ENCODE assay signal across 29 cellular contexts in genomic region chr2:223600056-223600455, GRCh38. TPM values are rescaled to one million over a fixed set of nuclear protein-coding genes. Genes with fewer than 3 reads are reported as not detected.
DNase-seq lines count a peak whose midpoint lies in the region; ATAC-seq, FAIRE-seq and TF ChIP-seq lines count a peak whose summit lies in the region.
"Had no signal": no experiment of that assay in that cellular context is flagged by ENCODE, and none has a peak within 500 bp of the region (broad histone marks: within the 10 kb centered on the region; RNA-seq: fewer than 3 reads in every experiment).

No MANE protein-coding gene starts in this region.

- no peak overlapping the region for H2AK9ac ChIP-seq in IMR-90 (replicated peaks; ENCODE audit: low read depth, low read length, poor library complexity)

- peak overlapping the region; percentile 48; the same call in 1 of the 2 replicates for H2BK120ac ChIP-seq in IMR-90 (ENCODE audit: low read depth, low read length)

- 0 out of 2 replicates have a peak overlapping the region, but pooled peaks have one; percentile 72 for H2BK20ac ChIP-seq in IMR-90 (ENCODE audit: low read depth, low read length)

- no peak overlapping the region for H3K14ac ChIP-seq in IMR-90 (replicated peaks; ENCODE audit: low read depth, low read length)

- peak; percentile 16 for FAIRE-seq in A204.1 (lab: Jason Lieb, UNC)
- FAIRE-seq: GM12892 had no signal

- H2AFZ ChIP-seq in IMR-90 (replicated peaks; ENCODE audit: low read length, poor library complexity) = no peak overlapping the region
- no peak overlapping the region for H2AFZ ChIP-seq in neural cell (ENCODE audit: low read depth, low read length)
- no peak overlapping the region for H2AFZ ChIP-seq in GM23338

- H3K36me3 ChIP-seq in IMR-90 (ENCODE audit: control insufficient read depth, insufficient read depth, low read length) (no peaks in the 10 kb centered on the region), neural cell (ENCODE audit: insufficient read depth, low read length) (no peaks in the 10 kb centered on the region), GM23338 (ENCODE audit: insufficient read depth) (no peaks in the 10 kb centered on the region)
- H3K36me3 ChIP-seq: heart right ventricle, neutrophil, thoracic aorta, vagina had no signal

- no peaks in the 10 kb centered on the region for H3K36me3 Mint-ChIP-seq in activated T-helper 1 cell treated with anti-CD3 and anti-CD28 coated beads, Interleukin-12 subunit alpha, Interleukin-12 subunit beta, Interleukin-2, Interleukin-4 antibody, amounts not matched to agents 30 ng/mL and 10 ng/mL and 1 ng/mL, durations not matched to agents 14 hours and 24 hours and 36 hours (ENCODE audit: low read depth)
- no peaks in the 10 kb centered on the region for H3K36me3 Mint-ChIP-seq in GM23338 (ENCODE audit: low read depth)
- H3K36me3 Mint-ChIP-seq: activated naive CD8-positive, alpha-beta T cell treated with anti-CD3 and anti-CD28 coated beads for 36 hours; CD8-positive, alpha-beta T cell had no signal

- H3K4me1 Mint-ChIP-seq in activated T-helper 1 cell treated with anti-CD3 and anti-CD28 coated beads, Interleukin-12 subunit alpha, Interleukin-12 subunit beta, Interleukin-2, Interleukin-4 antibody, amounts not matched to agents 30 ng/mL and 10 ng/mL and 1 ng/mL, durations not matched to agents 14 hours and 24 hours and 36 hours (ENCODE audit: low read depth) = no peaks in the 10 kb centered on the region
- no peaks in the 10 kb centered on the region for H3K4me1 Mint-ChIP-seq in GM23338
- H3K4me1 Mint-ChIP-seq: activated CD4-positive, alpha-beta T cell treated with anti-CD3 and anti-CD28 coated beads for 36 hours had no signal

- H3K9ac ChIP-seq in IMR-90 (ENCODE audit: low read depth, low read length) (no peak overlapping the region), neural cell (ENCODE audit: low read length) (no peak overlapping the region)
- H3K9ac ChIP-seq: KMS-11 had no signal

- H3K23ac ChIP-seq in IMR-90 (ENCODE audit: low read depth, low read length) = no peak overlapping the region

- H3K4me3 Mint-ChIP-seq in activated T-helper 1 cell treated with anti-CD3 and anti-CD28 coated beads, Interleukin-12 subunit alpha, Interleukin-12 subunit beta, Interleukin-2, Interleukin-4 antibody, amounts not matched to agents 30 ng/mL and 10 ng/mL and 1 ng/mL, durations not matched to agents 14 hours and 24 hours and 36 hours = no peak overlapping the region
- no peak overlapping the region for H3K4me3 Mint-ChIP-seq in GM23338
- H3K4me3 Mint-ChIP-seq: activated CD4-positive, alpha-beta T cell treated with anti-CD3 and anti-CD28 coated beads for 36 hours; activated CD8-positive, alpha-beta T cell treated with anti-CD3 and anti-CD28 coated beads, Interleukin-2, amount 10 ng/mL, durations not matched to agents 7 days and 5 days; activated naive CD8-positive, alpha-beta T cell treated with anti-CD3 and anti-CD28 coated beads for 36 hours; CD8-positive, alpha-beta T cell had no signal

- peak overlapping the region; percentile 26; the same call in 1 of the 2 replicates for H3K56ac ChIP-seq in IMR-90 (ENCODE audit: extremely low read depth, insufficient read depth, low read length)

- 0 out of 4 replicates have a peak overlapping the region, but pooled peaks of 1 of the 2 experiments have one; percentile 39 for H4K8ac ChIP-seq in IMR-90 (ENCODE audit: low read depth in 2 of 2, low read length in 2 of 2)

- H3K18ac ChIP-seq in IMR-90 (ENCODE audit: low read depth, low read length) = no peak overlapping the region; the same call in 1 of the 2 replicates

- TF ChIP-seq CTCF in IMR-90 (conservative IDR thresholded peaks at IDR 0.05; ENCODE audit: low read depth, low read length) = no peak
- TF ChIP-seq CTCF in dorsolateral prefrontal cortex (IDR thresholded peaks at IDR 0.05 in 54 of 56, conservative IDR thresholded peaks at IDR 0.05 in 2 of 56; ENCODE audit: low read depth in 1 of 56, partially characterized antibody in 56 of 56) = no peak
- TF ChIP-seq CTCF in neural cell (IDR thresholded peaks at IDR 0.05; ENCODE audit: poor library complexity, severe bottlenecking) = no peak
- TF ChIP-seq CTCF in GM23338 (conservative IDR thresholded peaks at IDR 0.05; ENCODE audit: low read depth in 2 of 2) = no peak

- H3K27me3 ChIP-seq in IMR-90 (ENCODE audit: control insufficient read depth, insufficient read depth, low read length) = no peaks in the 10 kb centered on the region
- no peaks in the 10 kb centered on the region for H3K27me3 ChIP-seq in dorsolateral prefrontal cortex
- no peaks in the 10 kb centered on the region for H3K27me3 ChIP-seq in neural cell (ENCODE audit: insufficient read depth, low read depth, low read length)
- H3K27me3 ChIP-seq in GM23338 (ENCODE audit: insufficient read depth) = no peaks in the 10 kb centered on the region
- H3K27me3 ChIP-seq: foreskin keratinocyte, vagina had no signal

- H3K9me3 ChIP-seq in IMR-90 (ENCODE audit: control insufficient read depth, insufficient read depth, low read length) = no peaks in the 10 kb centered on the region
- no peaks in the 10 kb centered on the region for H3K9me3 ChIP-seq in neural cell (ENCODE audit: low read length)
- H3K9me3 ChIP-seq: heart right ventricle, neutrophil, thoracic aorta, vagina had no signal

- no peak overlapping the region for H3K4me3 ChIP-seq in IMR-90 (ENCODE audit: insufficient read depth, low read depth, low read length)
- peak overlapping the region in 52 of 59 donors; percentile 2 to 71 (median 54) for H3K4me3 ChIP-seq in dorsolateral prefrontal cortex
- peak overlapping the region; percentile 17 for H3K4me3 ChIP-seq in neural cell (ENCODE audit: low read length)
- H3K4me3 ChIP-seq in GM23338 = no peak overlapping the region
- H3K4me3 ChIP-seq: heart right ventricle, thoracic aorta, vagina had no signal

- TF ChIP-seq EP300 in neural cell (conservative IDR thresholded peaks at IDR 0.05; ENCODE audit: poor library complexity, severe bottlenecking) = no peak

- no peaks in the 10 kb centered on the region for H3K9me3 Mint-ChIP-seq in activated T-helper 1 cell treated with anti-CD3 and anti-CD28 coated beads, Interleukin-12 subunit alpha, Interleukin-12 subunit beta, Interleukin-2, Interleukin-4 antibody, amounts not matched to agents 30 ng/mL and 10 ng/mL and 1 ng/mL, durations not matched to agents 14 hours and 24 hours and 36 hours
- H3K9me3 Mint-ChIP-seq in GM23338 = no peaks in the 10 kb centered on the region
- H3K9me3 Mint-ChIP-seq: activated naive CD8-positive, alpha-beta T cell treated with anti-CD3 and anti-CD28 coated beads for 36 hours; CD8-positive, alpha-beta T cell had no signal

- no peak for TF ChIP-seq POLR2A in IMR-90 (IDR thresholded peaks at IDR 0.05; ENCODE audit: low read depth, low read length)

- H3F3A ChIP-seq in neural cell (ENCODE audit: insufficient read depth, low read length, poor library complexity, severe bottlenecking) = peaks cover 4% of the 10 kb centered on the region
- no peaks in the 10 kb centered on the region for H3F3A ChIP-seq in GM23338 (replicated peaks; ENCODE audit: low read depth)

- dilution Hi-C loops in IMR-90 (cut with HindIII; ENCODE audit: low sequenced_read_pairs, unreplicated experiment) = no loop called here

- intact Hi-C loops in IMR-90 (cut with micrococcal nuclease) (loop anchor here (5.0 to 10.0 kb wide), 3 partner anchors 293 to 618 kb away; no protein-coding TSS in a partner anchor), dorsolateral prefrontal cortex (cut with DNase I) (no loop called here), left colon (cut with DNase I, micrococcal nuclease) (no loop called here)
- intact Hi-C loops in activated T-helper 1 cell treated with anti-CD3 and anti-CD28 coated beads, Interleukin-12 subunit alpha, Interleukin-12 subunit beta, Interleukin-2, Interleukin-4 antibody, amounts not matched to agents 30 ng/mL and 10 ng/mL and 1 ng/mL, durations not matched to agents 14 hours and 24 hours and 36 hours (cut with micrococcal nuclease) = no loop called here

- in situ Hi-C loops in IMR-90 (cut with MboI; ENCODE audit: low sequenced_read_pairs) = loop anchor here (10.0 kb wide), 2 partner anchors 125 to 625 kb away; no protein-coding TSS in a partner anchor

- H4K20me1 ChIP-seq in IMR-90 (ENCODE audit: insufficient read depth, low read length) (no peaks in the 10 kb centered on the region), neural cell (ENCODE audit: insufficient read depth) (no peaks in the 10 kb centered on the region), GM23338 (replicated peaks; ENCODE audit: insufficient read depth) (no peaks in the 10 kb centered on the region)

- TF ChIP-seq RAD21 in IMR-90 (IDR thresholded peaks at IDR 0.05; ENCODE audit: low read length) (no peak), neural cell (conservative IDR thresholded peaks at IDR 0.05) (no peak)

- H3K27ac ChIP-seq in IMR-90 (ENCODE audit: insufficient read depth, low read length) (no peak overlapping the region), dorsolateral prefrontal cortex (peak overlapping the region in 21 of 59 donors; percentile 4 to 71 (median 21)), neural cell (ENCODE audit: low read length) (no peak overlapping the region), GM23338 (ENCODE audit: low read depth) (no peak overlapping the region)
- H3K27ac ChIP-seq: foreskin keratinocyte, KMS-11, neutrophil, thoracic aorta, vagina had no signal

- peaks cover 8% of the 10 kb centered on the region for H3K4me1 ChIP-seq in IMR-90 (ENCODE audit: control insufficient read depth, insufficient read depth, low read length)
- H3K4me1 ChIP-seq in GM23338 (ENCODE audit: insufficient read depth) = no peaks in the 10 kb centered on the region
- H3K4me1 ChIP-seq: vagina had no signal

- H2BK5ac ChIP-seq in IMR-90 (ENCODE audit: low read depth, low read length, poor library complexity, severe bottlenecking) = peak overlapping the region; percentile 85

- H3K79me2 ChIP-seq in neural cell (replicated peaks; ENCODE audit: insufficient read depth, low read length) (no peaks in the 10 kb centered on the region), GM23338 (replicated peaks; ENCODE audit: insufficient read depth) (no peaks in the 10 kb centered on the region)

- H3K4ac ChIP-seq in IMR-90 (ENCODE audit: low read depth, low read length) = peak overlapping the region; percentile 9; the same call in 1 of the 2 replicates

- H2BK15ac ChIP-seq in IMR-90 (ENCODE audit: low read depth, low read length) = no peak overlapping the region

- no peak overlapping the region for H4K91ac ChIP-seq in IMR-90 (ENCODE audit: insufficient read depth, low read depth, low read length)

- H4K5ac ChIP-seq in IMR-90 (ENCODE audit: low read depth, low read length) = no peak overlapping the region

- CTCF ChIA-PET in IMR-90 (lab: Yijun Ruan, JAX) = interaction anchor here (1.0 kb wide), 1 partner anchor 628 kb away, joined by 3 read pairs; no protein-coding TSS in a partner anchor

- peak; percentile 28 for DNase-seq in IMR-90
- DNase-seq in dorsolateral prefrontal cortex = no peak
- DNase-seq in activated T-helper 1 cell treated with anti-CD3 and anti-CD28 coated beads, Interleukin-12 subunit alpha, Interleukin-12 subunit beta, Interleukin-2, Interleukin-4 antibody, amounts not matched to agents 30 ng/mL and 10 ng/mL and 1 ng/mL, durations not matched to agents 14 hours and 24 hours and 36 hours (ENCODE audit: low spot score) = no peak
- no peak for DNase-seq in left colon
- no peak for DNase-seq in LoVo (ENCODE audit: low spot score)
- no peak for DNase-seq in GM23338 (ENCODE audit: low spot score)
- DNase-seq: activated CD4-positive, alpha-beta T cell treated with anti-CD3 and anti-CD28 coated beads for 36 hours; activated CD8-positive, alpha-beta T cell treated with anti-CD3 and anti-CD28 coated beads, Interleukin-2, amount 10 ng/mL, durations not matched to agents 7 days and 5 days; activated effector memory CD4-positive, alpha-beta T cell treated with anti-CD3 and anti-CD28 coated beads, Interleukin-2, amount 50 U/mL, for 16 hours; activated naive CD8-positive, alpha-beta T cell treated with anti-CD3 and anti-CD28 coated beads for 36 hours; CD8-positive, alpha-beta T cell; DMS 273 treated with DMSO at 0.1 percent for 48 hours; H7; heart right ventricle; left cardiac atrium; NCI-H446 treated with DMSO at 0.1 percent for 48 hours; OCI-M1; stimulated activated naive CD8-positive, alpha-beta T cell treated with anti-CD3 and anti-CD28 coated beads, Interleukin-15, Interleukin-2, amounts not matched to agents 100 U/mL and 50 U/mL, for 24 hours had no signal

- ATAC-seq in IMR-90 (ENCODE audit: low read depth) = no peak
- ATAC-seq in left colon = no peak
- no peak for ATAC-seq in GM23338
- ATAC-seq: activated CD4-positive, alpha-beta T cell treated with anti-CD3 and anti-CD28 coated beads for 36 hours; activated CD8-positive, alpha-beta T cell treated with anti-CD3 and anti-CD28 coated beads, Interleukin-2, amount 10 ng/mL, durations not matched to agents 7 days and 5 days; CD8-positive, alpha-beta T cell; foreskin keratinocyte; heart right ventricle; left cardiac atrium; stimulated activated naive CD8-positive, alpha-beta T cell treated with anti-CD3 and anti-CD28 coated beads, Interleukin-15, Interleukin-2, amounts not matched to agents 100 U/mL and 50 U/mL, for 24 hours had no signal

- H3K4me2 ChIP-seq in IMR-90 (ENCODE audit: low read depth, low read length) = no peak overlapping the region
- H3K4me2 ChIP-seq in neural cell (ENCODE audit: low read length) = no peak overlapping the region
- no peak overlapping the region for H3K4me2 ChIP-seq in GM23338
- H3K4me2 ChIP-seq: KMS-11 had no signal

- WGBS in IMR-90 (ENCODE audit: extremely low coverage in 2 of 2, insufficient read length in 1 of 2), 2 experiments = no CpG with 5 or more reads among the region's 1 CpG

- no peak overlapping the region for H3K27ac Mint-ChIP-seq in activated T-helper 1 cell treated with anti-CD3 and anti-CD28 coated beads, Interleukin-12 subunit alpha, Interleukin-12 subunit beta, Interleukin-2, Interleukin-4 antibody, amounts not matched to agents 30 ng/mL and 10 ng/mL and 1 ng/mL, durations not matched to agents 14 hours and 24 hours and 36 hours
- H3K27ac Mint-ChIP-seq in GM23338 = no peak overlapping the region
- H3K27ac Mint-ChIP-seq: activated CD4-positive, alpha-beta T cell treated with anti-CD3 and anti-CD28 coated beads for 36 hours; activated CD8-positive, alpha-beta T cell treated with anti-CD3 and anti-CD28 coated beads, Interleukin-2, amount 10 ng/mL, durations not matched to agents 7 days and 5 days; activated naive CD8-positive, alpha-beta T cell treated with anti-CD3 and anti-CD28 coated beads for 36 hours; CD8-positive, alpha-beta T cell had no signal

- POLR2A ChIA-PET in IMR-90 (lab: Charles Lee; ENCODE audit: unreplicated experiment) = no interaction called here

- H3K27me3 Mint-ChIP-seq in activated T-helper 1 cell treated with anti-CD3 and anti-CD28 coated beads, Interleukin-12 subunit alpha, Interleukin-12 subunit beta, Interleukin-2, Interleukin-4 antibody, amounts not matched to agents 30 ng/mL and 10 ng/mL and 1 ng/mL, durations not matched to agents 14 hours and 24 hours and 36 hours (ENCODE audit: insufficient read depth) = peaks cover 5% of the 10 kb centered on the region
- no peaks in the 10 kb centered on the region for H3K27me3 Mint-ChIP-seq in GM23338 (ENCODE audit: insufficient read depth, low read depth, poor library complexity)
- H3K27me3 Mint-ChIP-seq: activated CD4-positive, alpha-beta T cell treated with anti-CD3 and anti-CD28 coated beads for 36 hours had no signal

- no peak overlapping the region for H2AK5ac ChIP-seq in IMR-90 (ENCODE audit: low read depth, low read length)

- no peaks in the 10 kb centered on the region for H3K9me2 ChIP-seq in neural cell (ENCODE audit: insufficient read depth, low read length)
- H3K9me2 ChIP-seq in GM23338 (ENCODE audit: insufficient read depth) = no peaks in the 10 kb centered on the region

- no peaks in the 10 kb centered on the region for H3K79me1 ChIP-seq in IMR-90 (ENCODE audit: low read depth in 1 of 2, low read length in 2 of 2)

- H3K9me1 ChIP-seq in IMR-90 (ENCODE audit: insufficient read depth, low read length) = no peaks in the 10 kb centered on the region

- no TSS peak for BruUV-seq in IMR-90 (replicated peaks; lab: Mats Ljungman, UMichigan)

RNA-seq across cellular contexts. Expression of gene SCG2, which starts 2.1 kb away (rescaled TPM):
- total RNA-seq in IMR-90 (2012; rRNA removed) = 0.36 and 0.56 TPM in 2 replicates
- polyA plus RNA-seq in IMR-90 (2012; rRNA removed) = 0.26 and 0.46 TPM in 2 replicates
- 0.13 and 0.14 TPM in 2 replicates for polyA plus RNA-seq in IMR-90 (2012; cell fraction: cytosol; rRNA removed)
- polyA plus RNA-seq in IMR-90 (2012; cell fraction: nucleus; rRNA removed; ENCODE audit: low replicate concordance) = 0.08 and 1.2 TPM in 2 replicates
- total RNA-seq in dorsolateral prefrontal cortex = 100 to 1,000 TPM in 19 of 120 experiments, 10 to 100 TPM in 101; 13.3 to 137 (median 66.8) TPM
- 30.5 and 37.3 TPM in 2 replicates for polyA plus RNA-seq in neural cell
- polyA minus RNA-seq in neural cell = 22.4 and 27.0 TPM in 2 replicates
- not detected in 2 replicates for total RNA-seq in activated T-helper 1 cell treated with anti-CD3 and anti-CD28 coated beads, Interleukin-12 subunit alpha, Interleukin-12 subunit beta, Interleukin-2, Interleukin-4 antibody, amounts not matched to agents 30 ng/mL and 10 ng/mL and 1 ng/mL, durations not matched to agents 14 hours and 24 hours and 36 hours
- total RNA-seq in left colon = 1 to 10 TPM; 2.7 to 6.7 TPM
- total RNA-seq in GM23338 (2014; rRNA removed; shearing (Covaris generic)) = 0.31 TPM in 2 replicates
- polyA plus RNA-seq in GM23338 (2016; fragmentation: Nextera tagmentation; extraction: Ambion mirVana) = 0.18 TPM in 1 of 2 replicates, not detected in the other
- total RNA-seq: activated CD4-positive, alpha-beta T cell treated with anti-CD3 and anti-CD28 coated beads for 36 hours; activated CD8-positive, alpha-beta T cell treated with anti-CD3 and anti-CD28 coated beads, Interleukin-2, amount 10 ng/mL, durations not matched to agents 7 days and 5 days; activated naive CD8-positive, alpha-beta T cell treated with anti-CD3 and anti-CD28 coated beads for 36 hours; CD8-positive, alpha-beta T cell; pulmonary artery endothelial cell; skeletal muscle tissue; T-helper 2 cell treated with Interferon-gamma antibody and Interleukin-4, amounts not matched to agents 100 ng/mL and 5 ng/mL, for 36 hours had no signal

Comparison
In these comparisons a context has a peak if more than half of its experiments do, and no peak if none do; other contexts are left out.
1. H3K4me3 ChIP-seq: peak in dorsolateral prefrontal cortex (52 of 59) and neural cell (single experiment); none in IMR-90 (single experiment) and GM23338 (single experiment).